8 cellular contexts compared by ENCODE assay signal in genomic region chr7:123748734-123749536, GRCh38. TPM values are rescaled to one million over a fixed set of nuclear protein-coding genes. Genes with fewer than 3 reads are reported as not detected.
A peak's percentile ranks its signal among the peaks of the same experiment; 100 is the strongest.
DNase-seq lines count a peak whose midpoint lies in the region; ATAC-seq, FAIRE-seq and TF ChIP-seq lines count a peak whose summit lies in the region.

Gene WASL (minus strand): TSS chr7:123749003. CDS start chr7:123748734, 269 bp downstream.

- no peaks in the 10 kb centered on the region for H3K27me3 ChIP-seq in heart right ventricle

- TF ChIP-seq POLR2A in GM12891 (IDR thresholded peaks at IDR 0.05; ENCODE audit: low read depth, low read length): peak; percentile 90

- no peaks in the 10 kb centered on the region for H3K36me3 ChIP-seq in heart right ventricle

- peak; percentile 97 for FAIRE-seq in GM12891 (lab: Jason Lieb, UNC)

- H3K36me3 Mint-ChIP-seq in type B pancreatic cell: peaks cover 3% of the 10 kb centered on the region

- H3K4me3 Mint-ChIP-seq in type B pancreatic cell: peak within 1 kb of the TSS; percentile 96

- peak within 1 kb of the TSS; percentile 99 for H3K27ac Mint-ChIP-seq in type B pancreatic cell

- peaks cover 0 to 73% (median 59%) of the 10 kb centered on the region in 9 donors for H3K4me1 ChIP-seq in heart right ventricle

- no peaks in the 10 kb centered on the region for H3K9me3 ChIP-seq in heart right ventricle

- peak within 1 kb of the TSS; percentile 94 to 99 (median 98) for H3K27ac ChIP-seq in heart right ventricle

- peaks cover 35% of the 10 kb centered on the region for H3K4me1 Mint-ChIP-seq in type B pancreatic cell (ENCODE audit: unreplicated experiment)

- no peaks in the 10 kb centered on the region for H3K9me3 Mint-ChIP-seq in type B pancreatic cell

- H3K27me3 Mint-ChIP-seq in type B pancreatic cell: no peaks in the 10 kb centered on the region

- peak within 1 kb of the TSS; percentile 80 to 95 (median 89) for H3K4me3 ChIP-seq in heart right ventricle

- DNase-seq in GM12891 (ENCODE audit: insufficient read length, low spot score): peak; percentile 66
- peak; percentile 81 for DNase-seq in NCI-H128 (lab: John Stamatoyannopoulos, UW; ENCODE audit: unreplicated experiment)
- peak; percentile 77 for DNase-seq in T follicular helper cell (ENCODE audit: low read depth)
- peak; percentile 82 for DNase-seq in amniotic epithelial cell (ENCODE audit: low read depth)
- peak; percentile 91 to 95 for DNase-seq in heart right ventricle
- DNase-seq in posterior cingulate gyrus: peak; percentile 82 to 98 (median 90)
- peak; percentile 95 for DNase-seq in type B pancreatic cell (ENCODE audit: extremely low spot score, unreplicated experiment)

- intact Hi-C loops in heart right ventricle (cut with DNase I) (loop anchor here in 5 of 10 donors (1.0 to 10.0 kb wide), 9 partner anchors 37 to 194 kb away; partner anchors contain the start of gene NDUFA5 (in 3 of the 5)), posterior cingulate gyrus (cut with DNase I) (loop anchor here (5.0 to 10.0 kb wide), 2 partner anchors 47 to 194 kb away; partner anchors contain the start of gene NDUFA5)

- WGBS in heart right ventricle, 2 donors: 0% methylated on average over 79 to 93 of the region's 93 CpGs

- ATAC-seq in HG02759 (IDR thresholded peaks at IDR 0.05; ENCODE audit: unreplicated experiment): peak; percentile 83
- ATAC-seq in heart right ventricle: peak; percentile 94 to 98 (median 96)

- peak in 5 of 9 donors; percentile 5 to 33 (median 19) for TF ChIP-seq CTCF in heart right ventricle (IDR thresholded peaks at IDR 0.05)
- no peak for TF ChIP-seq CTCF in type B pancreatic cell (conservative IDR thresholded peaks at IDR 0.05)

TF ChIP-seq in GM12891, 5 proteins besides CTCF, POLR2A, EP300 and RAD21:
- TF ChIP-seq TAF1 (IDR thresholded peaks at IDR 0.05; ENCODE audit: low read depth, low read length) (peak; percentile 70), POU2F2 (IDR thresholded peaks at IDR 0.05; ENCODE audit: low read depth, low read length) (no peak; the same call in 1 of the 2 replicates), SPI1 (IDR thresholded peaks at IDR 0.05; ENCODE audit: low read depth, low read length) (no peak), POLR2AphosphoS5 (IDR thresholded peaks at IDR 0.05; ENCODE audit: low read depth, low read length) (peak; percentile 67), PAX5 (IDR thresholded peaks at IDR 0.05; ENCODE audit: insufficient read depth, low read length, severe bottlenecking) (peak; percentile 2)

RNA-seq across cellular contexts. Expression of gene WASL, which starts in this region (rescaled TPM):
- polyA plus RNA-seq in GM12891 (2012; ENCODE audit: low read depth, missing spikeins): 2.3 TPM
- total RNA-seq in heart right ventricle (10 to 100 TPM; 21.6 to 30.0 (median 25.2) TPM), type B pancreatic cell (ENCODE audit: low replicate concordance) (34.4 and 47.5 TPM in 2 replicates)
- polyA plus RNA-seq in heart right ventricle: 10 to 100 TPM; 10.7 to 15.0 TPM

Comparison
In these comparisons a context has a peak if more than half of its experiments do, and no peak if none do; other contexts are left out.
1. Peak in every context shown above with its lines: DNase-seq, ATAC-seq, H3K4me3 ChIP-seq and H3K27ac ChIP-seq.